In the genomic region with DNA sequence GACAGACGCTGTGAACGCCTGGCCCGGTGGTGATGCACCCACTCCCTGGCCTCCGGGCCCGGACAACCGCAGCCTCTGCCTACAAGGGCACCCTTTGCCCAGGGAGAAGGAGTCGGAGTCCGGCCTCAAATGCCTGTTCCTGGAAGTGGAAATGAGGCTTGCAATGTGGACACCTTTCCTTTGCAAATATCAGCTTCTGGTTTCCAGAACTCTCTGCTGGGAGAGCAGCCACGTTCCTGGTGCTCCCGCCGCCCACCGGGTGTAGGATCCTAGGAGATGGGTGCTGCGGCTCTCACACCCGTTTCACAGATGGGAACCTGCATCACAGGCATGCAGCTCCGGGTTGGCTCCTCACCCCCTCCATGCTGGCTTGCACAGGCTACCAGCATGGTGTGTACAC, we compare ENCODE assay signal across 19 cellular contexts. TPM values are rescaled to one million over a fixed set of nuclear protein-coding genes. Genes with fewer than 3 reads are reported as not detected.
A peak's percentile ranks its signal among the peaks of the same experiment; 100 is the strongest.
DNase-seq lines count a peak whose midpoint lies in the region; ATAC-seq and TF ChIP-seq lines count a peak whose summit lies in the region.
"Had no signal": no experiment of that assay in that cellular context is flagged by ENCODE, and none has a peak within 500 bp of the region (broad histone marks: within the 10 kb centered on the region; RNA-seq: fewer than 3 reads in every experiment).

No MANE protein-coding gene starts in this region.

- H3K27me3 Mint-ChIP-seq in CD14-positive monocyte (ENCODE audit: low read depth in 3 of 3), result peaks cover 36 to 67% (median 47%) of the 10 kb centered on the region in 3 donors
- H3K27me3 Mint-ChIP-seq in T-helper 2 cell treated with Interferon-gamma antibody and Interleukin-4, amounts not matched to agents 5 μg/mL and 100 μg/mL, for 36 hours (ENCODE audit: low read depth), result peaks cover 24% of the 10 kb centered on the region

- WGBS in neuronal stem cell (ENCODE audit: extremely low coverage in 2 of 2, insufficient read length in 2 of 2, insufficient replicate concordance in 1 of 2), 2 donors, result no CpG with 5 or more reads among the region's 15 CpGs
- 71% methylated on average over 7 of the region's 15 CpGs for WGBS in suprapubic skin

- H3K27me3 ChIP-seq in H7 (ENCODE audit: control insufficient read depth, insufficient read depth, low read length), result peaks cover 17% of the 10 kb centered on the region; the same call in 1 of the 2 replicates
- H3K27me3 ChIP-seq in neuronal stem cell (ENCODE audit: control insufficient read depth in 3 of 3, insufficient read depth in 3 of 3, low read depth in 1 of 3, low read length in 3 of 3), result peaks cover 6 to 46% (median 14%) of the 10 kb centered on the region in 3 experiments
- peaks cover 81% of the 10 kb centered on the region for H3K27me3 ChIP-seq in suprapubic skin

- H2BK5ac ChIP-seq in neuronal stem cell (ENCODE audit: low read length), result no peak overlapping the region

- H2BK15ac ChIP-seq in neuronal stem cell (ENCODE audit: low read length), result no peak overlapping the region

- H3K9ac ChIP-seq in neuronal stem cell (ENCODE audit: low read depth, low read length, poor library complexity), result no peak overlapping the region

- H3K36me3 ChIP-seq in H7 (replicated peaks; ENCODE audit: control insufficient read depth, insufficient read depth, low read length), result no peaks in the 10 kb centered on the region
- no peaks in the 10 kb centered on the region for H3K36me3 ChIP-seq in neuronal stem cell (replicated peaks in 1 of 2; ENCODE audit: control insufficient read depth in 2 of 2, insufficient read depth in 2 of 2, low read length in 2 of 2)
- H3K36me3 ChIP-seq in suprapubic skin, result no peaks in the 10 kb centered on the region
- H3K36me3 ChIP-seq: BE2C had no signal

- H3K27ac ChIP-seq in neuronal stem cell (replicated peaks; ENCODE audit: low read length), result no peak overlapping the region
- H3K27ac ChIP-seq in suprapubic skin, result no peak overlapping the region
- H3K27ac ChIP-seq: A549, C4-2B had no signal

- DNase-seq in CD14-positive monocyte (ENCODE audit: low spot score), result peak; percentile 38
- peak; percentile 34 for DNase-seq in H7
- no peak for DNase-seq in neuronal stem cell (ENCODE audit: low spot score)
- DNase-seq in suprapubic skin (ENCODE audit: low spot score in 2 of 2), result peak; percentile 38 to 70
- no peak for DNase-seq in T-helper 2 cell treated with Interferon-gamma antibody and Interleukin-4, amounts not matched to agents 5 μg/mL and 100 μg/mL, for 36 hours (ENCODE audit: low spot score)
- DNase-seq: BE2C; CD8-positive, alpha-beta T cell; COR-L47; DMS153; DMS79 treated with DMSO at 0.1 percent for 48 hours; EL; HCEC 1CT; HFFc6 had no signal

- no peak overlapping the region for H2BK120ac ChIP-seq in neuronal stem cell (ENCODE audit: low read depth, low read length)

- TF ChIP-seq EP300 in suprapubic skin (IDR thresholded peaks at IDR 0.05), result no peak

- no peak overlapping the region for H3K4me3 Mint-ChIP-seq in CD14-positive monocyte
- H3K4me3 Mint-ChIP-seq in T-helper 2 cell treated with Interferon-gamma antibody and Interleukin-4, amounts not matched to agents 5 μg/mL and 100 μg/mL, for 36 hours, result no peak overlapping the region
- H3K4me3 Mint-ChIP-seq: CD8-positive, alpha-beta T cell; HFFc6 had no signal

- no peaks in the 10 kb centered on the region for H3K4me1 ChIP-seq in neuronal stem cell (ENCODE audit: control insufficient read depth in 2 of 2, insufficient read depth in 1 of 2, low read depth in 1 of 2, low read length in 2 of 2)
- peaks cover 15% of the 10 kb centered on the region for H3K4me1 ChIP-seq in suprapubic skin
- H3K4me1 ChIP-seq: BE2C had no signal

- no peak overlapping the region for H2AFZ ChIP-seq in neuronal stem cell (ENCODE audit: low read length)

- no peak overlapping the region for H3K27ac Mint-ChIP-seq in CD14-positive monocyte
- no peak overlapping the region for H3K27ac Mint-ChIP-seq in T-helper 2 cell treated with Interferon-gamma antibody and Interleukin-4, amounts not matched to agents 5 μg/mL and 100 μg/mL, for 36 hours
- H3K27ac Mint-ChIP-seq: CD8-positive, alpha-beta T cell; HFFc6 had no signal

- intact Hi-C loops in CD14-positive monocyte (cut with micrococcal nuclease), result no loop called here

- no peak overlapping the region for H2BK12ac ChIP-seq in neuronal stem cell (ENCODE audit: low read length)

- no peaks in the 10 kb centered on the region for H3K36me3 Mint-ChIP-seq in CD14-positive monocyte
- H3K36me3 Mint-ChIP-seq in T-helper 2 cell treated with Interferon-gamma antibody and Interleukin-4, amounts not matched to agents 5 μg/mL and 100 μg/mL, for 36 hours (ENCODE audit: low read depth), result no peaks in the 10 kb centered on the region
- H3K36me3 Mint-ChIP-seq: CD8-positive, alpha-beta T cell had no signal

- peaks cover 0 to 7% (median 0%) of the 10 kb centered on the region in 7 donors for H3K9me3 Mint-ChIP-seq in CD14-positive monocyte
- H3K9me3 Mint-ChIP-seq in T-helper 2 cell treated with Interferon-gamma antibody and Interleukin-4, amounts not matched to agents 5 μg/mL and 100 μg/mL, for 36 hours, result no peaks in the 10 kb centered on the region
- H3K9me3 Mint-ChIP-seq: CD8-positive, alpha-beta T cell; HFFc6 had no signal

- no peak overlapping the region for H3K4ac ChIP-seq in neuronal stem cell (ENCODE audit: low read length)

- H4K91ac ChIP-seq in neuronal stem cell (ENCODE audit: low read depth, low read length, poor library complexity), result no peak overlapping the region

- H3K23ac ChIP-seq in neuronal stem cell (ENCODE audit: low read depth, low read length, poor library complexity), result no peak overlapping the region

- H3K14ac ChIP-seq in neuronal stem cell (ENCODE audit: low read length), result no peak overlapping the region

- no peaks in the 10 kb centered on the region for H3K4me1 Mint-ChIP-seq in CD14-positive monocyte
- no peaks in the 10 kb centered on the region for H3K4me1 Mint-ChIP-seq in T-helper 2 cell treated with Interferon-gamma antibody and Interleukin-4, amounts not matched to agents 5 μg/mL and 100 μg/mL, for 36 hours (ENCODE audit: low read depth)

- ATAC-seq in HG03442 (IDR thresholded peaks at IDR 0.05; ENCODE audit: unreplicated experiment) (no peak), GM21367 (IDR thresholded peaks at IDR 0.05; ENCODE audit: unreplicated experiment) (no peak)
- ATAC-seq: A549; CD8-positive, alpha-beta T cell had no signal

- H3K4me2 ChIP-seq in neuronal stem cell (ENCODE audit: insufficient read depth, low read length, poor library complexity, severe bottlenecking), result no peak overlapping the region
- H3K4me2 ChIP-seq: A549 had no signal

- peaks cover 0 to 6% of the 10 kb centered on the region in 2 donors for H3K9me3 ChIP-seq in neuronal stem cell (replicated peaks in 1 of 2; ENCODE audit: control insufficient read depth in 2 of 2, insufficient read depth in 1 of 2, low read depth in 1 of 2, low read length in 2 of 2)
- no peaks in the 10 kb centered on the region for H3K9me3 ChIP-seq in suprapubic skin
- H3K9me3 ChIP-seq: A549, BE2C had no signal

- no peak for TF ChIP-seq CTCF in CD14-positive monocyte (IDR thresholded peaks at IDR 0.05)
- TF ChIP-seq CTCF in suprapubic skin (IDR thresholded peaks at IDR 0.05), result no peak

- H3K4me3 ChIP-seq in H7 (ENCODE audit: insufficient read depth, low read depth, low read length), result no peak overlapping the region
- H3K4me3 ChIP-seq in neuronal stem cell (ENCODE audit: low read length in 2 of 2), result peak overlapping the region in 1 of 2 donors; percentile 49
- H3K4me3 ChIP-seq in suprapubic skin, result no peak overlapping the region
- H3K4me3 ChIP-seq: A549 had no signal

- H4K8ac ChIP-seq in neuronal stem cell (ENCODE audit: low read depth, low read length), result no peak overlapping the region

- H3K18ac ChIP-seq in neuronal stem cell (ENCODE audit: low read length), result peak overlapping the region; percentile 52

- H3K79me1 ChIP-seq in neuronal stem cell (ENCODE audit: low read depth, low read length), result no peaks in the 10 kb centered on the region

- no peak overlapping the region for H2AK5ac ChIP-seq in neuronal stem cell (ENCODE audit: low read depth, low read length)

- no peak for TF ChIP-seq POLR2A in suprapubic skin (IDR thresholded peaks at IDR 0.05)

RNA-seq across cellular contexts. Expression of a gene that starts 2.9 kb away (rescaled TPM):
- polyA plus RNA-seq in CD14-positive monocyte, result not detected
- not detected in 2 replicates for total RNA-seq in H7 (2014; rRNA removed; shearing (Covaris generic))
- polyA plus RNA-seq in neuronal stem cell (2013, experiment 1 of 2), result not detected
- polyA plus RNA-seq in neuronal stem cell (2013, experiment 2 of 2), result not detected
- not detected for total RNA-seq in suprapubic skin
- total RNA-seq: CD8-positive, alpha-beta T cell; H1; HFFc6 had no signal
- polyA plus RNA-seq: A549, AG04450, H1 had no signal

Comparison
In these comparisons a context has a peak if more than half of its experiments do, and no peak if none do; other contexts are left out.
1. DNase-seq: peak in CD14-positive monocyte (single experiment), H7 (single experiment) and suprapubic skin (2 of 2); none in neuronal stem cell (single experiment) and T-helper 2 cell treated with Interferon-gamma antibody and Interleukin-4, amounts not matched to agents 5 μg/mL and 100 μg/mL, for 36 hours (single experiment).